In genomic region chr3:194265505-194265892, GRCh38 we compare ENCODE assay signal across 10 cellular contexts.
DNase-seq lines count a peak whose midpoint lies in the region; ATAC-seq, FAIRE-seq and TF ChIP-seq lines count a peak whose summit lies in the region.
"Had no signal": no experiment of that assay in that cellular context is flagged by ENCODE, and none has a peak within 500 bp of the region (broad histone marks: within the 10 kb centered on the region; RNA-seq: fewer than 3 reads in every experiment).

No MANE protein-coding gene starts in this region.

- ATAC-seq in HG03565 (IDR thresholded peaks at IDR 0.05; ENCODE audit: unreplicated experiment) (no peak), GM18870 (IDR thresholded peaks at IDR 0.05; ENCODE audit: unreplicated experiment) (no peak)

- FAIRE-seq in urothelium cell line (lab: Jason Lieb, UNC): no peak

- H4K91ac ChIP-seq in mesenchymal stem cell (ENCODE audit: low read length): peak overlapping the region; percentile 88

- H3K4me1 ChIP-seq in mesenchymal stem cell (ENCODE audit: control insufficient read depth, insufficient read depth, low read depth, low read length): peaks cover 13% of the 10 kb centered on the region

- H3K79me1 ChIP-seq in mesenchymal stem cell (replicated peaks; ENCODE audit: low read length, poor library complexity, severe bottlenecking): no peaks in the 10 kb centered on the region

- H3K4ac ChIP-seq in mesenchymal stem cell (ENCODE audit: low read depth in 1 of 2, low read length in 2 of 2): peak overlapping the region in 1 of 2 experiments; percentile 89

- peak overlapping the region in 1 of 2 experiments; percentile 54 for H3K4me3 ChIP-seq in mesenchymal stem cell (ENCODE audit: insufficient read depth in 1 of 2, low read depth in 1 of 2, low read length in 2 of 2)

- 27% methylated on average over 19 of the region's 19 CpGs for WGBS in mesenchymal stem cell

- H2BK15ac ChIP-seq in mesenchymal stem cell (ENCODE audit: low read depth, poor library complexity, severe bottlenecking): peak overlapping the region; percentile 75

- peak overlapping the region; percentile 75 for H2BK120ac ChIP-seq in mesenchymal stem cell (ENCODE audit: low read depth, low read length)

- H3K14ac ChIP-seq in mesenchymal stem cell (ENCODE audit: low read length in 2 of 2): no peak overlapping the region

- H3K36me3 ChIP-seq in mesenchymal stem cell (ENCODE audit: control insufficient read depth in 1 of 2, insufficient read depth in 2 of 2, low read depth in 1 of 2, low read length in 2 of 2): no peaks in the 10 kb centered on the region

- peak overlapping the region; percentile 49 for H3K9ac ChIP-seq in mesenchymal stem cell (ENCODE audit: low read length)
- H3K9ac ChIP-seq: KMS-11 had no signal

- H3K27ac ChIP-seq in cingulate gyrus (ENCODE audit: low read depth, low read length) (peak overlapping the region; percentile 8), mesenchymal stem cell (ENCODE audit: low read length, poor library complexity, severe bottlenecking) (peak overlapping the region; percentile 76)
- H3K27ac ChIP-seq: KMS-11 had no signal

- H2BK5ac ChIP-seq in mesenchymal stem cell (ENCODE audit: low read depth, low read length, poor library complexity, severe bottlenecking): no peak overlapping the region

- H2BK12ac ChIP-seq in mesenchymal stem cell (ENCODE audit: low read length in 2 of 2): peak overlapping the region; percentile 55 to 59

- no peak overlapping the region for H2AK5ac ChIP-seq in mesenchymal stem cell (ENCODE audit: low read length, severe bottlenecking)

- POLR2A ChIA-PET in HEK293T (lab: Yijun Ruan, JAX): no interaction called here

- peak overlapping the region; percentile 76 to 91 for H3K18ac ChIP-seq in mesenchymal stem cell (ENCODE audit: low read depth in 1 of 2, low read length in 2 of 2)

- peak overlapping the region; percentile 4 for H3K4me2 ChIP-seq in mesenchymal stem cell (ENCODE audit: low read length, poor library complexity, severe bottlenecking)
- H3K4me2 ChIP-seq: KMS-11 had no signal

- CTCF ChIA-PET in HEK293T (lab: Yijun Ruan, JAX): no interaction called here

- peak overlapping the region; percentile 96 for H4K8ac ChIP-seq in mesenchymal stem cell (ENCODE audit: low read length)

- H3K27me3 ChIP-seq in mesenchymal stem cell (ENCODE audit: control insufficient read depth in 1 of 2, insufficient read depth in 1 of 2, low read length in 2 of 2): peaks cover 0 to 3% of the 10 kb centered on the region in 2 experiments

- H2AFZ ChIP-seq in mesenchymal stem cell (ENCODE audit: low read depth, low read length): no peak overlapping the region

- no peaks in the 10 kb centered on the region for H3K9me3 ChIP-seq in mesenchymal stem cell (ENCODE audit: control insufficient read depth, low read length)

- no peak overlapping the region for H3K23ac ChIP-seq in mesenchymal stem cell (ENCODE audit: low read length in 2 of 2)

- DNase-seq in activated effector memory CD4-positive, alpha-beta T cell treated with anti-CD3 and anti-CD28 coated beads, Interleukin-2, amount 50 U/mL, for 16 hours: peak; percentile 39
- DNase-seq in activated effector memory CD4-positive, alpha-beta T cell treated with Interleukin-2 at 50 U/mL for 16 hours: no peak
- DNase-seq in mesenchymal stem cell: peak; percentile 94
- DNase-seq in urothelium cell line (ENCODE audit: low spot score): peak; percentile 48
- no peak for DNase-seq in HEK293T (ENCODE audit: extremely low spot score)
- DNase-seq: erythroblast had no signal

TF ChIP-seq in HEK293T, 16 proteins besides CTCF, POLR2A, EP300 and RAD21:
- TF ChIP-seq FOXM1 (IDR thresholded peaks at IDR 0.05; ENCODE audit: borderline replicate concordance): no peak
- no peak for TF ChIP-seq CTBP1 (IDR thresholded peaks at IDR 0.05; ENCODE audit: borderline replicate concordance)
- TF ChIP-seq NFRKB (IDR thresholded peaks at IDR 0.05): no peak
- TF ChIP-seq FOXA1 (IDR thresholded peaks at IDR 0.05): no peak
- no peak for TF ChIP-seq BHLHE40 (IDR thresholded peaks at IDR 0.05; ENCODE audit: borderline replicate concordance)
- no peak for TF ChIP-seq SP1 (IDR thresholded peaks at IDR 0.05)
- TF ChIP-seq LEF1 (IDR thresholded peaks at IDR 0.05; ENCODE audit: borderline replicate concordance): no peak
- no peak for TF ChIP-seq HDGF (IDR thresholded peaks at IDR 0.05; ENCODE audit: borderline replicate concordance)
- TF ChIP-seq, protein P1, sequence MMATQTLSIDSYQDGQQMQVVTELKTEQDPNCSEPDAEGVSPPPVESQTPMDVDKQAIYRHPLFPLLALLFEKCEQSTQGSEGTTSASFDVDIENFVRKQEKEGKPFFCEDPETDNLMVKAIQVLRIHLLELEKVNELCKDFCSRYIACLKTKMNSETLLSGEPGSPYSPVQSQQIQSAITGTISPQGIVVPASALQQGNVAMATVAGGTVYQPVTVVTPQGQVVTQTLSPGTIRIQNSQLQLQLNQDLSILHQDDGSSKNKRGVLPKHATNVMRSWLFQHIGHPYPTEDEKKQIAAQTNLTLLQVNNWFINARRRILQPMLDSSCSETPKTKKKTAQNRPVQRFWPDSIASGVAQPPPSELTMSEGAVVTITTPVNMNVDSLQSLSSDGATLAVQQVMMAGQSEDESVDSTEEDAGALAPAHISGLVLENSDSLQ (IDR thresholded peaks at IDR 0.05): no peak
- TF ChIP-seq SUZ12 (IDR thresholded peaks at IDR 0.05): no peak
- no peak for TF ChIP-seq ELF4 (IDR thresholded peaks at IDR 0.05)
- TF ChIP-seq ARNT (IDR thresholded peaks at IDR 0.05): no peak
- TF ChIP-seq TARDBP (IDR thresholded peaks at IDR 0.05): no peak
- TF ChIP-seq FOXK2 (IDR thresholded peaks at IDR 0.05): no peak
- no peak for TF ChIP-seq L3MBTL2 (conservative IDR thresholded peaks at IDR 0.05)
- no peak for TF ChIP-seq ZNF384 (IDR thresholded peaks at IDR 0.05)

Comparison
In these comparisons a context has a peak if more than half of its experiments do, and no peak if none do; other contexts are left out.
1. DNase-seq: peak in activated effector memory CD4-positive, alpha-beta T cell treated with anti-CD3 and anti-CD28 coated beads, Interleukin-2, amount 50 U/mL, for 16 hours (single experiment), mesenchymal stem cell (single experiment) and urothelium cell line (single experiment); none in activated effector memory CD4-positive, alpha-beta T cell treated with Interleukin-2 at 50 U/mL for 16 hours (single experiment) and HEK293T (single experiment).